Comparison of ENCODE assay signal across 14 cellular contexts in the genomic region with DNA sequence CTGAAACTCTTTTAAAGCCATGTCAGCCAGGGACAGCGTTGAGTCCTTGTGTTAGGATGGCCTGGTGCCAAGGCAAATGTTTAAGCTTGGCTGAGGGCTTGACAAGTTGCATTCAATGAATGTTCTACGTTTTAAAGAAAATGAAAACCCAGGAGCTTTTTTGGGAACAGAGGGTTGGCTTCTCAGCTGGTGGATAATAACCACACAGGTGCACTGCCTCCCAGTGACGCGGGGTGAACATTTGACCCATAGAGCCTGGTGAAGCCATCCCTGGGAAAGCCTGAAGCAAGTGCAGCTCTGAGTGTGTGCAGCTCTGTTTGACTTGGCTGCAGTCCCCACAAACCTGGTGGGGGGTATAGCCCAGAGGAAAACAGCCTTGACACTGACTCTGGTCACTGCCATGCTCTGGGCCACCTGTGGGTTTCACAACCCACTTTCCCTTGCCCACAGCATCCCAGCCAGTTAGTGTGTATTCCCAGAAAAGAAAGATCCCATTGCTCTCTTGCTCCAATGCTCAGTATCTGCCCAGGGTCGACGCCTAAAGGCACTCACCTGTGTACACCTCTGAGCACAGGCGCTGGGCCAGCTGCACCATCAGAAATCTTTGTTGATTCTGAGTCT.
DNase-seq lines count a peak whose midpoint lies in the region; ATAC-seq and TF ChIP-seq lines count a peak whose summit lies in the region.
"Had no signal": no experiment of that assay in that cellular context is flagged by ENCODE, and none has a peak within 500 bp of the region (broad histone marks: within the 10 kb centered on the region; RNA-seq: fewer than 3 reads in every experiment).

No MANE protein-coding gene starts in this region.

- peak; percentile 1 for DNase-seq in SIG-M5 treated with dmso at 0.1 percent for 504 hours (lab: John Stamatoyannopoulos, UW; ENCODE audit: unreplicated experiment)
- no peak for DNase-seq in SIG-M5 (lab: John Stamatoyannopoulos, UW)
- peak; percentile 89 for DNase-seq in NCI-H2196 treated with DMSO at 0.1 percent for 48 hours (lab: John Stamatoyannopoulos, UW; ENCODE audit: unreplicated experiment)
- DNase-seq in cerebellar cortex (ENCODE audit: low spot score) = peak; percentile 55
- DNase-seq in thyroid gland = peak; percentile 94 to 95
- DNase-seq in stimulated activated naive CD8-positive, alpha-beta T cell treated with anti-CD3 and anti-CD28 coated beads, Interleukin-15, Interleukin-2, amounts not matched to agents 100 U/mL and 50 U/mL, for 24 hours = no peak
- no peak for DNase-seq in pons (ENCODE audit: low spot score)
- DNase-seq: activated CD4-positive, alpha-beta T cell treated with anti-CD3 and anti-CD28 coated beads, Interleukin-2, amount 10 ng/mL, durations not matched to agents 24 days and 14 days; brain microvascular endothelial cell; head of caudate nucleus; occipital lobe; T-helper 1 cell had no signal

- no peak for ATAC-seq in stimulated activated naive CD8-positive, alpha-beta T cell treated with anti-CD3 and anti-CD28 coated beads, Interleukin-15, Interleukin-2, amounts not matched to agents 100 U/mL and 50 U/mL, for 24 hours
- no peak for ATAC-seq in GM19035 (IDR thresholded peaks at IDR 0.05; ENCODE audit: unreplicated experiment)

- H3K4me1 ChIP-seq in thyroid gland = peaks cover 51 to 67% of the 10 kb centered on the region in 2 donors

- H3K27ac ChIP-seq in thyroid gland = peak overlapping the region; percentile 55 to 90 (median 87)
- H3K27ac ChIP-seq: brain microvascular endothelial cell, HL-60 had no signal

- no peak for TF ChIP-seq CTCF in thyroid gland (IDR thresholded peaks at IDR 0.05)

- H3K27me3 ChIP-seq in thyroid gland = no peaks in the 10 kb centered on the region
- H3K27me3 ChIP-seq: brain microvascular endothelial cell had no signal

- 18 to 30% methylated on average over 7 of the region's 7 CpGs for WGBS in thyroid gland, 2 donors

- no peaks in the 10 kb centered on the region for H3K9me3 ChIP-seq in thyroid gland

- intact Hi-C loops in thyroid gland (cut with DNase I) = no loop called here

- no peaks in the 10 kb centered on the region for H3K36me3 ChIP-seq in thyroid gland
- H3K36me3 ChIP-seq: brain microvascular endothelial cell had no signal

- H3K4me3 ChIP-seq in thyroid gland (replicated peaks in 1 of 3) = no peak overlapping the region

- TF ChIP-seq POLR2A in thyroid gland (IDR thresholded peaks at IDR 0.05) = no peak

Comparison
In these comparisons a context has a peak if more than half of its experiments do, and no peak if none do; other contexts are left out.
1. DNase-seq: peak in SIG-M5 treated with dmso at 0.1 percent for 504 hours (single experiment), NCI-H2196 treated with DMSO at 0.1 percent for 48 hours (single experiment), cerebellar cortex (single experiment) and thyroid gland (2 of 2); none in SIG-M5 (single experiment), stimulated activated naive CD8-positive, alpha-beta T cell treated with anti-CD3 and anti-CD28 coated beads, Interleukin-15, Interleukin-2, amounts not matched to agents 100 U/mL and 50 U/mL, for 24 hours (single experiment) and pons (single experiment).